Comparison of ENCODE assay signal across 9 cellular contexts in the genomic region with DNA sequence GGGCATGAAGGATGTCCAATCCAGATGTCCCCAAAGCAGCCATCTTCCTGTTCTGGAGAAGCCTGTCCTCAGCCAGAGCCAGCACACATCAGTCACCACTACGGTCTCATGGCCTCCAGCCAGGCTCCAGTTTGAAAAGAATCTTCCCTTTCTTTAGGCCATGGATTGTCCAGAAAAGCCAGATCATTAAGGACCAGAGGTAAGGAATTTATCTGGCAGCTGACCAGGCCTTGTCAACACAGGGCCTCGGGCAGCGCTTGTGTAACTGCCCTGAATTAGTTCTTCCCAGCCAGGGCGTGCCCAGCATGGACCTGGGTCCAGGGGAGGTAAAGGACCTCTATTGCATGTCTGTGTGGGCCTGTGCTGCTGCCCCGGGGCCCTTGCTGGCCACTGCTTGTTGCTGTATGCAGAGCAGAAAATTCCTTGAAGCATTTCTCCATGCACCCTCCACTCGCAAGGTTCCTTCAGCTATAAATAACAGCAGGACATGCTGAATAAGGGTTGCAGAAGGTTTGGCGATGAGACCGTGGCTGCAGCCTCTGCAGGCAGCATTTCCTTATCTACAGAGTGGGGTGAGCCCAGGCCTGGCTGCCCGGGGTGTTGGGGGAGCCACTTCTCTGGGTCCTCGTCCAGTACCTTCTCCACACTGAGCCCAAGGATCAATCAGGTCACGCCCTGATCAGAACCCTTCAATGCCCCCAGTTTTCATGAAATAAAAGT. TPM values are rescaled to one million over a fixed set of nuclear protein-coding genes. Genes with fewer than 3 reads are reported as not detected.
DNase-seq lines count a peak whose midpoint lies in the region; ATAC-seq and TF ChIP-seq lines count a peak whose summit lies in the region.
"Had no signal": no experiment of that assay in that cellular context is flagged by ENCODE, and none has a peak within 500 bp of the region (broad histone marks: within the 10 kb centered on the region; RNA-seq: fewer than 3 reads in every experiment).

No MANE protein-coding gene starts in this region.

- no peaks in the 10 kb centered on the region for H3K9me3 ChIP-seq in tibial artery

- peaks cover 0 to 14% (median 13%) of the 10 kb centered on the region in 4 donors for H3K4me1 ChIP-seq in tibial artery

- H3K4me3 Mint-ChIP-seq in chondrocyte (ENCODE audit: unreplicated experiment) (no peak overlapping the region), glutamatergic neuron (ENCODE audit: unreplicated experiment) (no peak overlapping the region)

- no peaks in the 10 kb centered on the region for H3K27me3 ChIP-seq in tibial artery

- peak overlapping the region; percentile 8 to 56 for H3K27ac ChIP-seq in tibial artery

- H3K4me1 Mint-ChIP-seq in chondrocyte (ENCODE audit: low read depth) (peaks cover 35% of the 10 kb centered on the region), glutamatergic neuron (ENCODE audit: low read depth, unreplicated experiment) (no peaks in the 10 kb centered on the region)

- H3K27ac Mint-ChIP-seq in chondrocyte (ENCODE audit: unreplicated experiment) (peak overlapping the region; percentile 88), glutamatergic neuron (ENCODE audit: unreplicated experiment) (no peak overlapping the region)

- no peaks in the 10 kb centered on the region for H3K36me3 ChIP-seq in tibial artery

- DNase-seq in HuH-7 (ENCODE audit: low spot score) (peak; percentile 63), chondrocyte (ENCODE audit: low spot score) (no peak), left lobe of liver (ENCODE audit: low spot score) (peak; percentile 91), tibial artery (peak in 1 of 2 donors; percentile 72), glutamatergic neuron (no peak), NCI-H146 (lab: John Stamatoyannopoulos, UW) (no peak)
- DNase-seq: activated CD8-positive, alpha-beta memory T cell treated with anti-CD3 and anti-CD28 coated beads for 24 hours; NCI-H524 had no signal

- no peaks in the 10 kb centered on the region for H3K9me3 Mint-ChIP-seq in chondrocyte (ENCODE audit: low read depth)
- H3K9me3 Mint-ChIP-seq in glutamatergic neuron (ENCODE audit: unreplicated experiment) = peaks cover 5% of the 10 kb centered on the region

- TF ChIP-seq CTCF in chondrocyte (IDR thresholded peaks at IDR 0.05) = no peak
- no peak for TF ChIP-seq CTCF in tibial artery (IDR thresholded peaks at IDR 0.05)
- TF ChIP-seq CTCF in glutamatergic neuron (IDR thresholded peaks at IDR 0.05; ENCODE audit: partially characterized antibody, unreplicated experiment) = no peak

- H3K4me3 ChIP-seq in tibial artery = no peak overlapping the region

- intact Hi-C loops in tibial artery (cut with DNase I; ENCODE audit: low total_unique reads) = no loop called here

- H3K36me3 Mint-ChIP-seq in chondrocyte (ENCODE audit: low read depth) (no peaks in the 10 kb centered on the region), glutamatergic neuron (ENCODE audit: unreplicated experiment) (no peaks in the 10 kb centered on the region)

- peak; percentile 98 for ATAC-seq in left lobe of liver
- ATAC-seq in HG03095 (IDR thresholded peaks at IDR 0.05; ENCODE audit: unreplicated experiment) = no peak

- H3K27me3 Mint-ChIP-seq in chondrocyte (ENCODE audit: low read depth) (no peaks in the 10 kb centered on the region), glutamatergic neuron (ENCODE audit: unreplicated experiment) (peaks cover 2% of the 10 kb centered on the region)

RNA-seq across cellular contexts. Expression of gene VPS37B, which starts 21.7 kb away (rescaled TPM):
- total RNA-seq in chondrocyte = 17.4 to 25.3 TPM (median 24.4 TPM) in 3 replicates
- 6.6 TPM for total RNA-seq in left lobe of liver
- 19.7 TPM for total RNA-seq in glutamatergic neuron (ENCODE audit: unreplicated experiment)

RNA-seq across cellular contexts. Expression of gene ABCB9, which starts 48.6 kb away (rescaled TPM):
- total RNA-seq in chondrocyte = 12.9 to 21.6 TPM (median 14.2 TPM) in 3 replicates
- total RNA-seq in left lobe of liver = 1.2 TPM
- total RNA-seq in glutamatergic neuron (ENCODE audit: unreplicated experiment) = 8.8 TPM

RNA-seq across cellular contexts. Expression of gene OGFOD2, which starts 57.4 kb away (rescaled TPM):
- 12.0 to 13.7 TPM (median 13.5 TPM) in 3 replicates for total RNA-seq in chondrocyte
- total RNA-seq in left lobe of liver = 26.1 TPM
- total RNA-seq in glutamatergic neuron (ENCODE audit: unreplicated experiment) = 15.3 TPM

Comparison
In these comparisons a context has a peak if more than half of its experiments do, and no peak if none do; other contexts are left out.
1. DNase-seq: peak in HuH-7 (single experiment) and left lobe of liver (single experiment); none in chondrocyte (single experiment), glutamatergic neuron (single experiment) and NCI-H146 (single experiment).